ENCODE assay signal across 12 cellular contexts in genomic region chr20:46563170-46563847, GRCh38. TPM values are rescaled to one million over a fixed set of nuclear protein-coding genes. Genes with fewer than 3 reads are reported as not detected.
A peak's percentile ranks its signal among the peaks of the same experiment; 100 is the strongest.
DNase-seq lines count a peak whose midpoint lies in the region; ATAC-seq and TF ChIP-seq lines count a peak whose summit lies in the region.
"Had no signal": no experiment of that assay in that cellular context is flagged by ENCODE, and none has a peak within 500 bp of the region (broad histone marks: within the 10 kb centered on the region; RNA-seq: fewer than 3 reads in every experiment).

No MANE protein-coding gene starts in this region.

- peaks cover 2% of the 10 kb centered on the region for H3K27me3 Mint-ChIP-seq in GM23338 (ENCODE audit: insufficient read depth, low read depth, poor library complexity)

- 87% methylated on average over 16 of the region's 16 CpGs for WGBS in smooth muscle cell (ENCODE audit: low lambda C conversion rate)

- ATAC-seq in GM23338 (peak; percentile 64), foreskin keratinocyte (no peak)

- H3K4me2 ChIP-seq in GM23338 (peak overlapping the region; percentile 72), smooth muscle cell (peak overlapping the region; percentile 89)

- H3F3A ChIP-seq in GM23338 (replicated peaks; ENCODE audit: low read depth) (no peaks in the 10 kb centered on the region), smooth muscle cell (ENCODE audit: low read depth) (no peaks in the 10 kb centered on the region)

- no peaks in the 10 kb centered on the region for H3K36me3 ChIP-seq in GM23338 (ENCODE audit: insufficient read depth)
- H3K36me3 ChIP-seq in WERI-Rb-1: no peaks in the 10 kb centered on the region
- H3K36me3 ChIP-seq in smooth muscle cell (ENCODE audit: low read depth): no peaks in the 10 kb centered on the region
- H3K36me3 ChIP-seq: colonic mucosa had no signal

- peaks cover 9% of the 10 kb centered on the region; the same call in 1 of the 3 replicates for H3K4me1 Mint-ChIP-seq in GM23338

- H4K20me1 ChIP-seq in GM23338 (replicated peaks; ENCODE audit: insufficient read depth): no peaks in the 10 kb centered on the region
- no peaks in the 10 kb centered on the region for H4K20me1 ChIP-seq in smooth muscle cell (ENCODE audit: low read depth)

- no peaks in the 10 kb centered on the region for H3K9me3 ChIP-seq in WERI-Rb-1 (ENCODE audit: severe bottlenecking)
- H3K9me3 ChIP-seq in smooth muscle cell (replicated peaks; ENCODE audit: low read depth): no peaks in the 10 kb centered on the region
- H3K9me3 ChIP-seq: colonic mucosa had no signal

- peaks cover 20% of the 10 kb centered on the region; the same call in 1 of the 2 replicates for H3K4me1 ChIP-seq in GM23338 (ENCODE audit: insufficient read depth)
- H3K4me1 ChIP-seq in smooth muscle cell (ENCODE audit: low read depth): peaks cover 19% of the 10 kb centered on the region
- H3K4me1 ChIP-seq in foreskin keratinocyte: no peaks in the 10 kb centered on the region
- H3K4me1 ChIP-seq: colonic mucosa had no signal

- no peaks in the 10 kb centered on the region for H3K9me2 ChIP-seq in GM23338 (ENCODE audit: insufficient read depth)

- H2AFZ ChIP-seq in GM23338: peak overlapping the region; percentile 16
- H2AFZ ChIP-seq in smooth muscle cell (ENCODE audit: low read depth): peak overlapping the region; percentile 96

- no peaks in the 10 kb centered on the region for H3K79me2 ChIP-seq in GM23338 (replicated peaks; ENCODE audit: insufficient read depth)
- no peaks in the 10 kb centered on the region for H3K79me2 ChIP-seq in smooth muscle cell (ENCODE audit: low read depth)

- H3K27me3 ChIP-seq in GM23338 (ENCODE audit: insufficient read depth) (no peaks in the 10 kb centered on the region), WERI-Rb-1 (ENCODE audit: insufficient read depth, low read depth, severe bottlenecking) (no peaks in the 10 kb centered on the region), smooth muscle cell (ENCODE audit: low read depth) (no peaks in the 10 kb centered on the region), foreskin keratinocyte (no peaks in the 10 kb centered on the region)
- H3K27me3 ChIP-seq: colonic mucosa had no signal

- H3K36me3 Mint-ChIP-seq in GM23338 (ENCODE audit: low read depth): no peaks in the 10 kb centered on the region
- H3K36me3 Mint-ChIP-seq: IgD-negative memory B cell, naive B cell had no signal

- no peak overlapping the region for H3K9ac ChIP-seq in smooth muscle cell (ENCODE audit: low read depth)

- H3K4me3 ChIP-seq in GM23338 (peak overlapping the region; percentile 46), WERI-Rb-1 (ENCODE audit: low read depth, low read length) (peak overlapping the region; percentile 33), smooth muscle cell (no peak overlapping the region)

- H3K27ac ChIP-seq in GM23338 (ENCODE audit: low read depth) (peak overlapping the region; percentile 85), WERI-Rb-1 (peak overlapping the region; percentile 74), smooth muscle cell (ENCODE audit: low read depth) (no peak overlapping the region), foreskin keratinocyte (no peak overlapping the region)
- H3K27ac ChIP-seq: colonic mucosa had no signal

- H3K27ac Mint-ChIP-seq in GM23338: no peak overlapping the region
- H3K27ac Mint-ChIP-seq: IgD-negative memory B cell, naive B cell had no signal

- H3K4me3 Mint-ChIP-seq in GM23338: no peak overlapping the region
- H3K4me3 Mint-ChIP-seq: IgD-negative memory B cell, naive B cell had no signal

- peak; percentile 57 to 70 for TF ChIP-seq CTCF in GM23338 (conservative IDR thresholded peaks at IDR 0.05; ENCODE audit: low read depth in 2 of 2)
- no peak for TF ChIP-seq CTCF in WERI-Rb-1 (IDR thresholded peaks at IDR 0.05; ENCODE audit: low read depth, low read length)
- TF ChIP-seq CTCF in smooth muscle cell (IDR thresholded peaks at IDR 0.05; ENCODE audit: borderline replicate concordance, insufficient read depth, poor library complexity, severe bottlenecking): no peak
- TF ChIP-seq CTCF in foreskin keratinocyte (conservative IDR thresholded peaks at IDR 0.05): no peak

- H3K9me3 Mint-ChIP-seq in GM23338: no peaks in the 10 kb centered on the region
- H3K9me3 Mint-ChIP-seq: IgD-negative memory B cell, naive B cell had no signal

- DNase-seq in GM23338 (ENCODE audit: low spot score) (peak; percentile 70), WERI-Rb-1 (no peak), hippocampal formation (lab: John Stamatoyannopoulos, UW) (peak; percentile 47 to 67), smooth muscle cell (lab: John Stamatoyannopoulos, UW; ENCODE audit: unreplicated experiment) (no peak), NCI-H187 (lab: John Stamatoyannopoulos, UW) (no peak), NAMALWA (ENCODE audit: low spot score) (no peak), glomerular visceral epithelial cell (ENCODE audit: extremely low spot score) (no peak), foreskin keratinocyte (no peak)
- DNase-seq: NCI-H2081 treated with DMSO at 0.1 percent for 48 hours had no signal

TF ChIP-seq in GM23338, 12 proteins besides CTCF, POLR2A, EP300 and RAD21 (continues in another document):
- TF ChIP-seq EZH2phosphoT487 (IDR thresholded peaks at IDR 0.05; ENCODE audit: unreplicated experiment) (no peak), POLR2AphosphoS5 (IDR thresholded peaks at IDR 0.05; ENCODE audit: low read depth) (no peak), CREB1 (CRISPR knock-in tag; IDR thresholded peaks at IDR 0.05; ENCODE audit: low read depth) (no peak), ZNF114 (CRISPR knock-in tag; IDR thresholded peaks at IDR 0.05) (no peak), REST (IDR thresholded peaks at IDR 0.05; ENCODE audit: unreplicated experiment) (no peak)

RNA-seq across cellular contexts. Expression of gene OCSTAMP, which starts 12.9 kb away (rescaled TPM):
- total RNA-seq in GM23338 (2014; rRNA removed; shearing (Covaris generic)): 0.45 TPM in 1 of 2 replicates, not detected in the other
- polyA plus RNA-seq in GM23338 (2016; fragmentation: Nextera tagmentation; extraction: Ambion mirVana) (0.32 TPM in 1 of 2 replicates, not detected in the other), smooth muscle cell (0.11 TPM in 1 of 2 replicates, not detected in the other), foreskin keratinocyte (not detected in 2 replicates)
- total RNA-seq in smooth muscle cell (not detected in 2 replicates), foreskin keratinocyte (not detected in 2 replicates)
- total RNA-seq: colonic mucosa had no signal
- polyA plus RNA-seq: IgD-negative memory B cell had no signal

RNA-seq across cellular contexts. Expression of gene ZNF334, which starts 50.0 kb away (rescaled TPM):
- 15.2 and 19.1 TPM in 2 replicates for total RNA-seq in GM23338 (2014; rRNA removed; shearing (Covaris generic))
- polyA plus RNA-seq in GM23338 (2016; fragmentation: Nextera tagmentation; extraction: Ambion mirVana) (7.9 and 12.4 TPM in 2 replicates), smooth muscle cell (3.7 and 7.4 TPM in 2 replicates), foreskin keratinocyte (1.6 and 2.0 TPM in 2 replicates)
- total RNA-seq in smooth muscle cell (8.4 and 10.3 TPM in 2 replicates), foreskin keratinocyte (3.7 and 4.5 TPM in 2 replicates)
- polyA plus RNA-seq: IgD-negative memory B cell had no signal

Comparison
In these comparisons a context has a peak if more than half of its experiments do, and no peak if none do; other contexts are left out.
1. DNase-seq: peak in GM23338 (single experiment) and hippocampal formation (2 of 2); none in WERI-Rb-1 (single experiment), smooth muscle cell (single experiment), NCI-H187 (0 of 2), NAMALWA (single experiment), glomerular visceral epithelial cell (single experiment) and foreskin keratinocyte (0 of 2).
2. H3K27ac ChIP-seq: peak in GM23338 (single experiment) and WERI-Rb-1 (single experiment); none in smooth muscle cell (single experiment) and foreskin keratinocyte (single experiment).
3. CTCF ChIP-seq: peak in GM23338 (2 of 2); none in WERI-Rb-1 (single experiment), smooth muscle cell (single experiment) and foreskin keratinocyte (single experiment).